10 cellular contexts compared by ENCODE assay signal in genomic region chr19:17686027-17686511, GRCh38. TPM values are rescaled to one million over a fixed set of nuclear protein-coding genes. Genes with fewer than 3 reads are reported as not detected.
DNase-seq lines count a peak whose midpoint lies in the region; ATAC-seq and TF ChIP-seq lines count a peak whose summit lies in the region.
"Had no signal": no experiment of that assay in that cellular context is flagged by ENCODE, and none has a peak within 500 bp of the region (broad histone marks: within the 10 kb centered on the region; RNA-seq: fewer than 3 reads in every experiment).

No MANE protein-coding gene starts in this region.

- ATAC-seq in heart left ventricle: peak in 3 of 4 donors; percentile 30 to 86 (median 43)
- ATAC-seq in thoracic aorta (ENCODE audit: insufficient number of reproducible peaks, low FRiP score, low read depth): no peak
- ATAC-seq: natural killer cell had no signal

- H3K36me3 ChIP-seq in heart left ventricle (no peaks in the 10 kb centered on the region), thoracic aorta (no peaks in the 10 kb centered on the region)

- no peak for TF ChIP-seq CTCF in heart left ventricle (IDR thresholded peaks at IDR 0.05)
- TF ChIP-seq CTCF in astrocyte of the spinal cord (IDR thresholded peaks at IDR 0.05; ENCODE audit: low read depth, low read length): no peak
- TF ChIP-seq CTCF in thoracic aorta (IDR thresholded peaks at IDR 0.05): no peak

- H3K27me3 ChIP-seq in heart left ventricle: peaks cover 16 to 66% (median 32%) of the 10 kb centered on the region in 9 donors
- peaks cover 7% of the 10 kb centered on the region for H3K27me3 ChIP-seq in thoracic aorta (replicated peaks; ENCODE audit: insufficient read depth)

- H3K4me3 ChIP-seq in heart left ventricle: peak overlapping the region in 8 of 12 donors; percentile 3 to 35 (median 18)
- peak overlapping the region; percentile 18 for H3K4me3 ChIP-seq in astrocyte of the spinal cord (ENCODE audit: low read depth, low read length)
- H3K4me3 ChIP-seq in iPS-11a (ENCODE audit: low read depth, low read length): peak overlapping the region; percentile 61
- H3K4me3 ChIP-seq in thoracic aorta: peak overlapping the region; percentile 63

- in situ Hi-C loops in astrocyte of the spinal cord (cut with HindIII; ENCODE audit: low sequenced_read_pairs): no loop called here

- TF ChIP-seq POLR2A in heart left ventricle (IDR thresholded peaks at IDR 0.05) (no peak), erythroblast (IDR thresholded peaks at IDR 0.05; ENCODE audit: low read length) (no peak)

- WGBS in heart left ventricle, 4 donors: 0 to 2% (median 1%) methylated on average over 9 to 12 of the region's 12 CpGs

- intact Hi-C loops in heart left ventricle (cut with DNase I) (no loop called here), cardiac septum (cut with DNase I) (no loop called here)

- H3K9me3 ChIP-seq in heart left ventricle (no peaks in the 10 kb centered on the region), thoracic aorta (no peaks in the 10 kb centered on the region)

- peak in 2 of 5 donors; percentile 31 to 52 for DNase-seq in heart left ventricle
- no peak for DNase-seq in cardiac septum (ENCODE audit: low spot score)
- DNase-seq in astrocyte of the spinal cord (ENCODE audit: low read depth, low spot score): peak; percentile 8
- DNase-seq in thoracic aorta (ENCODE audit: low spot score): no peak
- no peak for DNase-seq in pons (ENCODE audit: low spot score)
- DNase-seq in GM19238 (ENCODE audit: insufficient read length, low spot score): no peak
- no peak for DNase-seq in erythroblast (lab: John Stamatoyannopoulos, UW)
- DNase-seq: activated CD4-positive, CD25-positive, alpha-beta regulatory T cell treated with anti-CD3 and anti-CD28 coated beads, Interleukin-2, amount 50 U/mL, for 72 hours; natural killer cell had no signal

- H3K4me1 ChIP-seq in heart left ventricle (peaks cover 0 to 30% (median 14%) of the 10 kb centered on the region in 12 donors), thoracic aorta (ENCODE audit: control insufficient read depth in 1 of 2, low read depth in 2 of 2) (peaks cover 11 to 16% of the 10 kb centered on the region in 2 donors)

- peak overlapping the region in 1 of 12 donors; percentile 19 for H3K27ac ChIP-seq in heart left ventricle
- H3K27ac ChIP-seq in thoracic aorta: peak overlapping the region in 1 of 2 donors; percentile 47

RNA-seq across cellular contexts. Expression of gene UNC13A, which starts 2.1 kb away (rescaled TPM):
- 1 to 10 TPM in 1 of 9 donors, under 1 TPM in 7, not detected in 1; 0.02 to 1.1 (median 0.09) TPM for total RNA-seq in heart left ventricle
- under 1 TPM; 0.04 to 0.19 TPM for polyA plus RNA-seq in heart left ventricle
- total RNA-seq in cardiac septum: 0.30 TPM
- total RNA-seq in thoracic aorta: 1 to 10 TPM; 2.1 to 7.7 TPM
- total RNA-seq: natural killer cell had no signal

RNA-seq across cellular contexts. Expression of gene MAP1S, which starts 33.2 kb away (rescaled TPM):
- 10 to 100 TPM; 19.5 to 47.9 (median 24.1) TPM for total RNA-seq in heart left ventricle
- 10 to 100 TPM; 17.1 to 20.0 TPM for polyA plus RNA-seq in heart left ventricle
- total RNA-seq in cardiac septum: 27.5 TPM
- total RNA-seq in thoracic aorta: 10 to 100 TPM; 31.7 to 42.9 TPM
